ENCODE assay signal across 8 cellular contexts in genomic region chr3:156674046-156674910, GRCh38. TPM values are rescaled to one million over a fixed set of nuclear protein-coding genes. Genes with fewer than 3 reads are reported as not detected.
DNase-seq lines count a peak whose midpoint lies in the region; ATAC-seq and TF ChIP-seq lines count a peak whose summit lies in the region.

A gene with protein sequence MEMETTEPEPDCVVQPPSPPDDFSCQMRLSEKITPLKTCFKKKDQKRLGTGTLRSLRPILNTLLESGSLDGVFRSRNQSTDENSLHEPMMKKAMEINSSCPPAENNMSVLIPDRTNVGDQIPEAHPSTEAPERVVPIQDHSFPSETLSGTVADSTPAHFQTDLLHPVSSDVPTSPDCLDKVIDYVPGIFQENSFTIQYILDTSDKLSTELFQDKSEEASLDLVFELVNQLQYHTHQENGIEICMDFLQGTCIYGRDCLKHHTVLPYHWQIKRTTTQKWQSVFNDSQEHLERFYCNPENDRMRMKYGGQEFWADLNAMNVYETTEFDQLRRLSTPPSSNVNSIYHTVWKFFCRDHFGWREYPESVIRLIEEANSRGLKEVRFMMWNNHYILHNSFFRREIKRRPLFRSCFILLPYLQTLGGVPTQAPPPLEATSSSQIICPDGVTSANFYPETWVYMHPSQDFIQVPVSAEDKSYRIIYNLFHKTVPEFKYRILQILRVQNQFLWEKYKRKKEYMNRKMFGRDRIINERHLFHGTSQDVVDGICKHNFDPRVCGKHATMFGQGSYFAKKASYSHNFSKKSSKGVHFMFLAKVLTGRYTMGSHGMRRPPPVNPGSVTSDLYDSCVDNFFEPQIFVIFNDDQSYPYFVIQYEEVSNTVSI (plus strand): TSS chr3:156674590. CDS start chr3:156677698, 3,108 bp downstream.

- H3K4me3 ChIP-seq in GM12865 (ENCODE audit: low read depth, low read length) (peak within 1 kb of the TSS; percentile 95), thymus (ENCODE audit: low read length) (peak within 1 kb of the TSS; percentile 96)

- peak within 1 kb of the TSS; percentile 97 for H3K27ac ChIP-seq in thymus (ENCODE audit: low read depth)

- peaks cover 24% of the 10 kb centered on the region for H3K36me3 Mint-ChIP-seq in activated naive CD8-positive, alpha-beta T cell treated with anti-CD3 and anti-CD28 coated beads for 36 hours
- H3K36me3 Mint-ChIP-seq in glutamatergic neuron (ENCODE audit: unreplicated experiment) (no peaks in the 10 kb centered on the region), osteocyte (ENCODE audit: unreplicated experiment) (peaks cover 28% of the 10 kb centered on the region)

- DNase-seq in GM12865 (ENCODE audit: low read depth) (peak; percentile 100), NCI-H1105 (lab: John Stamatoyannopoulos, UW) (peak; percentile 99), SKM-1 treated with dmso at 0.1 percent for 144 hours (lab: John Stamatoyannopoulos, UW; ENCODE audit: unreplicated experiment) (peak; percentile 95), glutamatergic neuron (peak; percentile 100), osteocyte (ENCODE audit: extremely low spot score, unreplicated experiment) (peak; percentile 100)
- peak; percentile 99 for DNase-seq in activated naive CD8-positive, alpha-beta T cell treated with anti-CD3 and anti-CD28 coated beads for 36 hours

- H3K4me1 ChIP-seq in thymus (ENCODE audit: control insufficient read depth, insufficient read depth, low read length), result peaks cover 20% of the 10 kb centered on the region

- peak within 1 kb of the TSS; percentile 94 for H3K27ac Mint-ChIP-seq in activated naive CD8-positive, alpha-beta T cell treated with anti-CD3 and anti-CD28 coated beads for 36 hours
- H3K27ac Mint-ChIP-seq in glutamatergic neuron (ENCODE audit: unreplicated experiment) (peak within 1 kb of the TSS; percentile 96), osteocyte (ENCODE audit: unreplicated experiment) (peak within 1 kb of the TSS; percentile 93)

- peak; percentile 66 for TF ChIP-seq CTCF in GM12865 (IDR thresholded peaks at IDR 0.05; ENCODE audit: insufficient read depth, low read depth, low read length, missing control alignments)
- peak; percentile 67 for TF ChIP-seq CTCF in glutamatergic neuron (IDR thresholded peaks at IDR 0.05; ENCODE audit: partially characterized antibody, unreplicated experiment)
- peak; percentile 81 for TF ChIP-seq CTCF in osteocyte (IDR thresholded peaks at IDR 0.05)

- peaks cover 7% of the 10 kb centered on the region for H3K36me3 ChIP-seq in thymus (ENCODE audit: control insufficient read depth, insufficient read depth)

- WGBS in thymus, result under 1% methylated on average over 105 of the region's 105 CpGs

- H3K4me1 Mint-ChIP-seq in activated naive CD8-positive, alpha-beta T cell treated with anti-CD3 and anti-CD28 coated beads for 36 hours, result peaks cover 35% of the 10 kb centered on the region
- H3K4me1 Mint-ChIP-seq in glutamatergic neuron (ENCODE audit: low read depth, unreplicated experiment), result peaks cover 2% of the 10 kb centered on the region
- peaks cover 24% of the 10 kb centered on the region for H3K4me1 Mint-ChIP-seq in osteocyte (ENCODE audit: unreplicated experiment)

- no peaks in the 10 kb centered on the region for H3K27me3 Mint-ChIP-seq in activated naive CD8-positive, alpha-beta T cell treated with anti-CD3 and anti-CD28 coated beads for 36 hours
- peaks cover 1% of the 10 kb centered on the region for H3K27me3 Mint-ChIP-seq in glutamatergic neuron (ENCODE audit: unreplicated experiment)
- H3K27me3 Mint-ChIP-seq in osteocyte (ENCODE audit: unreplicated experiment), result no peaks in the 10 kb centered on the region

- H3K9me3 ChIP-seq in thymus (ENCODE audit: control insufficient read depth), result peaks cover 1% of the 10 kb centered on the region

- peak; percentile 80 for ATAC-seq in HG02642 (IDR thresholded peaks at IDR 0.05; ENCODE audit: poor library complexity, unreplicated experiment)

- H3K9me3 Mint-ChIP-seq in activated naive CD8-positive, alpha-beta T cell treated with anti-CD3 and anti-CD28 coated beads for 36 hours, result peaks cover 2% of the 10 kb centered on the region
- H3K9me3 Mint-ChIP-seq in glutamatergic neuron (ENCODE audit: unreplicated experiment) (peaks cover 6% of the 10 kb centered on the region), osteocyte (ENCODE audit: unreplicated experiment) (no peaks in the 10 kb centered on the region)

- H3K27me3 ChIP-seq in thymus (ENCODE audit: control insufficient read depth, insufficient read depth), result no peaks in the 10 kb centered on the region

- peak within 1 kb of the TSS; percentile 94 for H3K4me3 Mint-ChIP-seq in activated naive CD8-positive, alpha-beta T cell treated with anti-CD3 and anti-CD28 coated beads for 36 hours
- H3K4me3 Mint-ChIP-seq in glutamatergic neuron (ENCODE audit: unreplicated experiment), result peak within 1 kb of the TSS; percentile 93
- H3K4me3 Mint-ChIP-seq in osteocyte (ENCODE audit: unreplicated experiment), result peak within 1 kb of the TSS; percentile 87

RNA-seq across cellular contexts. Expression of the gene that starts here (rescaled TPM):
- total RNA-seq in activated naive CD8-positive, alpha-beta T cell treated with anti-CD3 and anti-CD28 coated beads for 36 hours, result 10 to 100 TPM; 26.9 to 27.0 TPM
- total RNA-seq in glutamatergic neuron (ENCODE audit: unreplicated experiment) (9.5 TPM), osteocyte (152 and 163 TPM in 2 replicates)
- polyA plus RNA-seq in thymus, result 30.3 TPM

Comparison
In these comparisons a context has a peak if more than half of its experiments do, and no peak if none do; other contexts are left out.
1. Peak in every context shown above with its lines: DNase-seq, ATAC-seq, H3K4me3 ChIP-seq and H3K27ac ChIP-seq.